In the genomic region with DNA sequence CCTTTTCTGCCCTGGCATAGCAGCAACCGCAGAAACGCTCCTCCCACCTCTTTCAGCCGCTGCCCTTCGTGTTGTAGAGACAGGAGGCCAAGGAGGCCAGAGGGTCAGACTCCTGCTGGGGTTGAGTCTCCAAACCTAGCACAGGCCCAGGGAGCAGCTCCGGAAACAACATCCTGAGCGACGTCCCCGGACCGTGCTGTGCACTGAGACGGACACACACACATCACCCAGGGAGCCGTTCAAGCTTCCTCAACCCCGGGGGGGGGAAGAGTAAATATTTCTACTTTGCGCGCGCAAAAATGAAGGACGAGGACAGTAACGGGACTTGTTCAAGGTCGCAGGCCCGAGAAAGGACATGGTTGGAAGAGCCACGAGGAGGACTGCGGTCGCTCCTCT, we compare ENCODE assay signal across 8 cellular contexts. TPM values are rescaled to one million over a fixed set of nuclear protein-coding genes. Genes with fewer than 3 reads are reported as not detected.
A peak's percentile ranks its signal among the peaks of the same experiment; 100 is the strongest.
DNase-seq lines count a peak whose midpoint lies in the region; ATAC-seq, FAIRE-seq and TF ChIP-seq lines count a peak whose summit lies in the region.

No MANE protein-coding gene starts in this region.

- TF ChIP-seq POLR2A in ovary (IDR thresholded peaks at IDR 0.05): no peak

- peaks cover 6% of the 10 kb centered on the region for H3K4me1 ChIP-seq in ovary (ENCODE audit: insufficient read depth)

- peak; percentile 43 for ATAC-seq in Right ventricle myocardium inferior
- ATAC-seq in HG03469 (IDR thresholded peaks at IDR 0.05; ENCODE audit: unreplicated experiment): no peak

- peaks cover 34% of the 10 kb centered on the region for H3K36me3 Mint-ChIP-seq in activated T-helper 1 cell treated with anti-CD3 and anti-CD28 coated beads, Interleukin-12 subunit alpha, Interleukin-12 subunit beta, Interleukin-2, Interleukin-4 antibody, amounts not matched to agents 30 ng/mL and 10 ng/mL and 1 ng/mL, durations not matched to agents 14 hours and 24 hours and 36 hours (ENCODE audit: low read depth)

- TF ChIP-seq CTCF in ovary (IDR thresholded peaks at IDR 0.05): no peak

- H3K27me3 Mint-ChIP-seq in activated T-helper 1 cell treated with anti-CD3 and anti-CD28 coated beads, Interleukin-12 subunit alpha, Interleukin-12 subunit beta, Interleukin-2, Interleukin-4 antibody, amounts not matched to agents 30 ng/mL and 10 ng/mL and 1 ng/mL, durations not matched to agents 14 hours and 24 hours and 36 hours (ENCODE audit: insufficient read depth): no peaks in the 10 kb centered on the region

- H3K27me3 ChIP-seq in ovary: no peaks in the 10 kb centered on the region

- H3K9me3 Mint-ChIP-seq in activated T-helper 1 cell treated with anti-CD3 and anti-CD28 coated beads, Interleukin-12 subunit alpha, Interleukin-12 subunit beta, Interleukin-2, Interleukin-4 antibody, amounts not matched to agents 30 ng/mL and 10 ng/mL and 1 ng/mL, durations not matched to agents 14 hours and 24 hours and 36 hours: peaks cover 54% of the 10 kb centered on the region

- peak overlapping the region; percentile 98 for H3K4me3 Mint-ChIP-seq in activated T-helper 1 cell treated with anti-CD3 and anti-CD28 coated beads, Interleukin-12 subunit alpha, Interleukin-12 subunit beta, Interleukin-2, Interleukin-4 antibody, amounts not matched to agents 30 ng/mL and 10 ng/mL and 1 ng/mL, durations not matched to agents 14 hours and 24 hours and 36 hours

- WGBS in ovary, 3 donors: 0% methylated on average over 21 to 22 of the region's 22 CpGs

- no peaks in the 10 kb centered on the region for H3K36me3 ChIP-seq in ovary

- no peak for TF ChIP-seq EP300 in ovary (IDR thresholded peaks at IDR 0.05)

- DNase-seq in Right ventricle myocardium inferior (ENCODE audit: missing footprints): no peak
- no peak for DNase-seq in cardiac septum (ENCODE audit: low spot score)
- DNase-seq in HTR-8/SVneo (ENCODE audit: insufficient read length, low spot score): no peak
- no peak for DNase-seq in activated T-helper 1 cell treated with anti-CD3 and anti-CD28 coated beads, Interleukin-12 subunit alpha, Interleukin-12 subunit beta, Interleukin-2, Interleukin-4 antibody, amounts not matched to agents 30 ng/mL and 10 ng/mL and 1 ng/mL, durations not matched to agents 14 hours and 24 hours and 36 hours (ENCODE audit: low spot score)
- peak; percentile 44 for DNase-seq in germinal center (ENCODE audit: low spot score)
- peak in 2 of 5 donors; percentile 30 to 38 for DNase-seq in ovary
- DNase-seq in NCI-H1092 (lab: John Stamatoyannopoulos, UW): no peak

- peaks cover 0 to 28% of the 10 kb centered on the region in 2 donors for H3K9me3 ChIP-seq in ovary

- peak overlapping the region; percentile 88 for H3K27ac Mint-ChIP-seq in activated T-helper 1 cell treated with anti-CD3 and anti-CD28 coated beads, Interleukin-12 subunit alpha, Interleukin-12 subunit beta, Interleukin-2, Interleukin-4 antibody, amounts not matched to agents 30 ng/mL and 10 ng/mL and 1 ng/mL, durations not matched to agents 14 hours and 24 hours and 36 hours

- intact Hi-C loops in Right ventricle myocardium inferior (cut with DNase I) (loop anchor here (2.0 kb wide), 1 partner anchor 20 kb away; a partner anchor contains a TSS), cardiac septum (cut with DNase I) (loop anchor here (2.0 kb wide), 1 partner anchor 32 kb away; a partner anchor contains a TSS), ovary (cut with DNase I) (no loop called here)
- intact Hi-C loops in activated T-helper 1 cell treated with anti-CD3 and anti-CD28 coated beads, Interleukin-12 subunit alpha, Interleukin-12 subunit beta, Interleukin-2, Interleukin-4 antibody, amounts not matched to agents 30 ng/mL and 10 ng/mL and 1 ng/mL, durations not matched to agents 14 hours and 24 hours and 36 hours (cut with micrococcal nuclease): loop anchor here (1.0 to 2.0 kb wide), 12 partner anchors 20 to 368 kb away; a partner anchor contains a TSS

- peak overlapping the region; percentile 73 for H3K4me3 ChIP-seq in ovary

- peaks cover 28% of the 10 kb centered on the region for H3K4me1 Mint-ChIP-seq in activated T-helper 1 cell treated with anti-CD3 and anti-CD28 coated beads, Interleukin-12 subunit alpha, Interleukin-12 subunit beta, Interleukin-2, Interleukin-4 antibody, amounts not matched to agents 30 ng/mL and 10 ng/mL and 1 ng/mL, durations not matched to agents 14 hours and 24 hours and 36 hours (ENCODE audit: low read depth)

- peak; percentile 4 for FAIRE-seq in HTR-8/SVneo (lab: Jason Lieb, UNC)

- H3K27ac ChIP-seq in ovary: peak overlapping the region; percentile 9 to 52

RNA-seq across cellular contexts. Expression of a gene that starts 0.7 kb away (rescaled TPM):
- total RNA-seq in Right ventricle myocardium inferior (9.5 TPM), cardiac septum (9.9 TPM), ovary (10 to 100 TPM in 5 of 7 donors, 1 to 10 TPM in 2; 6.7 to 17.1 (median 11.4) TPM)
- total RNA-seq in activated T-helper 1 cell treated with anti-CD3 and anti-CD28 coated beads, Interleukin-12 subunit alpha, Interleukin-12 subunit beta, Interleukin-2, Interleukin-4 antibody, amounts not matched to agents 30 ng/mL and 10 ng/mL and 1 ng/mL, durations not matched to agents 14 hours and 24 hours and 36 hours: 7.2 and 7.5 TPM in 2 replicates
- 1 to 10 TPM; 6.8 to 7.3 TPM for polyA plus RNA-seq in ovary

RNA-seq across cellular contexts. Expression of a gene that starts 19.7 kb away (rescaled TPM):
- total RNA-seq in Right ventricle myocardium inferior: 4.3 TPM
- 4.8 TPM for total RNA-seq in cardiac septum
- total RNA-seq in activated T-helper 1 cell treated with anti-CD3 and anti-CD28 coated beads, Interleukin-12 subunit alpha, Interleukin-12 subunit beta, Interleukin-2, Interleukin-4 antibody, amounts not matched to agents 30 ng/mL and 10 ng/mL and 1 ng/mL, durations not matched to agents 14 hours and 24 hours and 36 hours: 3.2 and 3.7 TPM in 2 replicates
- 10 to 100 TPM in 1 of 7 donors, 1 to 10 TPM in 6; 2.2 to 10.9 (median 7.6) TPM for total RNA-seq in ovary
- polyA plus RNA-seq in ovary: 1 to 10 TPM; 3.9 to 9.2 TPM

RNA-seq across cellular contexts. Expression of a gene that starts 24.9 kb away (rescaled TPM):
- 3.3 TPM for total RNA-seq in Right ventricle myocardium inferior
- total RNA-seq in cardiac septum: 4.5 TPM
- total RNA-seq in activated T-helper 1 cell treated with anti-CD3 and anti-CD28 coated beads, Interleukin-12 subunit alpha, Interleukin-12 subunit beta, Interleukin-2, Interleukin-4 antibody, amounts not matched to agents 30 ng/mL and 10 ng/mL and 1 ng/mL, durations not matched to agents 14 hours and 24 hours and 36 hours: 3.9 and 4.0 TPM in 2 replicates
- total RNA-seq in ovary: 10 to 100 TPM in 1 of 7 donors, 1 to 10 TPM in 6; 3.4 to 10.2 (median 8.4) TPM
- 1 to 10 TPM; 5.5 to 5.7 TPM for polyA plus RNA-seq in ovary

RNA-seq across cellular contexts. Expression of a gene that starts 31.9 kb away (rescaled TPM):
- total RNA-seq in Right ventricle myocardium inferior (3.6 TPM), cardiac septum (3.6 TPM), ovary (10 to 100 TPM in 4 of 7 donors, 1 to 10 TPM in 3; 3.9 to 11.9 (median 10.1) TPM)
- 3.6 and 4.2 TPM in 2 replicates for total RNA-seq in activated T-helper 1 cell treated with anti-CD3 and anti-CD28 coated beads, Interleukin-12 subunit alpha, Interleukin-12 subunit beta, Interleukin-2, Interleukin-4 antibody, amounts not matched to agents 30 ng/mL and 10 ng/mL and 1 ng/mL, durations not matched to agents 14 hours and 24 hours and 36 hours
- polyA plus RNA-seq in ovary: 1 to 10 TPM; 4.0 to 8.1 TPM

RNA-seq across cellular contexts. Expression of a gene that starts 40.7 kb away (rescaled TPM):
- total RNA-seq in Right ventricle myocardium inferior: 3.8 TPM
- 3.5 TPM for total RNA-seq in cardiac septum
- total RNA-seq in activated T-helper 1 cell treated with anti-CD3 and anti-CD28 coated beads, Interleukin-12 subunit alpha, Interleukin-12 subunit beta, Interleukin-2, Interleukin-4 antibody, amounts not matched to agents 30 ng/mL and 10 ng/mL and 1 ng/mL, durations not matched to agents 14 hours and 24 hours and 36 hours: 5.4 and 7.3 TPM in 2 replicates
- 1 to 10 TPM; 2.5 to 8.9 (median 3.6) TPM for total RNA-seq in ovary
- 1 to 10 TPM; 2.0 to 2.2 TPM for polyA plus RNA-seq in ovary

Comparison
In these comparisons a context has a peak if more than half of its experiments do, and no peak if none do; other contexts are left out.
1. intact Hi-C loops: an anchor here in Right ventricle myocardium inferior (2.0 kb wide), cardiac septum (2.0 kb wide) and activated T-helper 1 cell treated with anti-CD3 and anti-CD28 coated beads, Interleukin-12 subunit alpha, Interleukin-12 subunit beta, Interleukin-2, Interleukin-4 antibody, amounts not matched to agents 30 ng/mL and 10 ng/mL and 1 ng/mL, durations not matched to agents 14 hours and 24 hours and 36 hours (1.0 to 2.0 kb wide); none called in ovary.